Comparison of ENCODE assay signal across 16 cellular contexts in genomic region chr2:55118643-55119065, GRCh38.
A peak's percentile ranks its signal among the peaks of the same experiment; 100 is the strongest.
DNase-seq lines count a peak whose midpoint lies in the region; ATAC-seq and TF ChIP-seq lines count a peak whose summit lies in the region.
"Had no signal": no experiment of that assay in that cellular context is flagged by ENCODE, and none has a peak within 500 bp of the region (broad histone marks: within the 10 kb centered on the region; RNA-seq: fewer than 3 reads in every experiment).

No MANE protein-coding gene starts in this region.

- no peaks in the 10 kb centered on the region for H3F3A ChIP-seq in SU-DHL-6 (ENCODE audit: insufficient read depth)

- no peak overlapping the region for H3K9ac ChIP-seq in SU-DHL-6 (ENCODE audit: low read length)

- H3K79me2 ChIP-seq in SU-DHL-6 (ENCODE audit: insufficient read depth, low read length): no peaks in the 10 kb centered on the region
- H3K79me2 ChIP-seq: hepatocyte had no signal

- no peak for ATAC-seq in GM21825 (IDR thresholded peaks at IDR 0.05; ENCODE audit: unreplicated experiment)
- ATAC-seq in activated CD4-positive, CD25-positive, alpha-beta regulatory T cell treated with anti-CD3 and anti-CD28 coated beads, Interleukin-2, amount 50 U/mL, for 24 hours: no peak
- ATAC-seq: psoas muscle had no signal

- DNase-seq in DMS53 (lab: John Stamatoyannopoulos, UW): peak; percentile 24
- DNase-seq in DMS53 treated with DMSO at 0.1 percent for 48 hours (lab: John Stamatoyannopoulos, UW; ENCODE audit: unreplicated experiment): no peak
- DNase-seq in islet precursor cell: peak; percentile 43
- DNase-seq in NCI-H1436 treated with DMSO at 0.1 percent for 48 hours (lab: John Stamatoyannopoulos, UW): no peak
- DNase-seq: 8988T; activated CD4-positive, alpha-beta T cell treated with anti-CD3 and anti-CD28 coated beads, Interleukin-2, amount 50 U/mL, for 4 hours; CD4-positive, CD25-positive, alpha-beta regulatory T cell; NCI-H2081; psoas muscle; stimulated activated CD4-positive, alpha-beta T cell treated with anti-CD3 and anti-CD28 coated beads, Interleukin-12 subunit alpha, Interleukin-12 subunit beta, amount 100 ng/mL, for 4 hours; T-helper 9 cell had no signal

- peak overlapping the region; percentile 0 for H3K4me2 ChIP-seq in SU-DHL-6 (ENCODE audit: low read depth, low read length, poor library complexity, severe bottlenecking)
- H3K4me2 ChIP-seq: hepatocyte had no signal

- H3K4me3 ChIP-seq in SU-DHL-6 (ENCODE audit: insufficient read depth, low read length, poor library complexity, severe bottlenecking): no peak overlapping the region
- H3K4me3 ChIP-seq: hepatocyte, psoas muscle had no signal

- no peak overlapping the region for H3K27ac ChIP-seq in SU-DHL-6 (ENCODE audit: low read depth, low read length)
- H3K27ac ChIP-seq in temporal lobe (ENCODE audit: low read depth, low read length): peak overlapping the region; percentile 78
- H3K27ac ChIP-seq: hepatocyte, psoas muscle had no signal

- no peaks in the 10 kb centered on the region for H3K9me2 ChIP-seq in SU-DHL-6 (replicated peaks; ENCODE audit: insufficient read depth, low read length)

- H4K20me1 ChIP-seq in SU-DHL-6 (ENCODE audit: low read depth, low read length): no peaks in the 10 kb centered on the region

- H2AFZ ChIP-seq in SU-DHL-6 (ENCODE audit: low read depth, low read length, severe bottlenecking): no peak overlapping the region
- H2AFZ ChIP-seq: hepatocyte had no signal

- no peaks in the 10 kb centered on the region for H3K36me3 ChIP-seq in SU-DHL-6 (ENCODE audit: low read length)

- no peak for TF ChIP-seq CTCF in SU-DHL-6 (IDR thresholded peaks at IDR 0.05; ENCODE audit: insufficient read depth, low read length, poor library complexity, severe bottlenecking)

- H3K27me3 ChIP-seq in SU-DHL-6 (ENCODE audit: low read length): no peaks in the 10 kb centered on the region
- H3K27me3 ChIP-seq: hepatocyte had no signal

- H3K9me3 ChIP-seq in SU-DHL-6 (ENCODE audit: insufficient read depth, low read length): no peaks in the 10 kb centered on the region
- H3K9me3 ChIP-seq: psoas muscle had no signal

Comparison
In these comparisons a context has a peak if more than half of its experiments do, and no peak if none do; other contexts are left out.
1. DNase-seq: peak in DMS53 (single experiment) and islet precursor cell (single experiment); none in DMS53 treated with DMSO at 0.1 percent for 48 hours (single experiment) and NCI-H1436 treated with DMSO at 0.1 percent for 48 hours (single experiment).